Comparison of ENCODE assay signal across 28 cellular contexts in the genomic region with DNA sequence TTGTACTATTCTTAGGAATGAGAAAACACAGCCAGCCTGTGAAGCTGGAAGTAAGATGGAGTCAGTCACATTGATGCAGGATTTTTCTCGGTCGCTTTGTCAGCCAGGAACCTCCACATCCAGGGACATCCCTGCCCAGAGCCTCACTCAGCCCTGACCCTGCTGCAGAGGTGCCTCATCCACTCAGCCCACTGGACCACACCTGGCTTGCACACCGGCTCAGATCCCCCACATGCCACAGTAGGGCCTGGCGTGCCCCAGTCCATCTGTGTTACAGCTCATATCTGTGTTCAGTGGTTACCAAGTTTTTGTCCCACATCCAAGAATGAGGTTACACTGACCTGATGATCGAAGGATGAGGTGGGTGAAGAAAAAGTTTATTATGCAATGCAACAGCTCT.
"Had no signal": no experiment of that assay in that cellular context is flagged by ENCODE, and none has a peak within 500 bp of the region (broad histone marks: within the 10 kb centered on the region; RNA-seq: fewer than 3 reads in every experiment).

No MANE protein-coding gene starts in this region.

- H3K36me3 Mint-ChIP-seq: naive B cell; naive thymus-derived CD8-positive, alpha-beta T cell; stimulated activated effector memory CD8-positive, alpha-beta T cell treated with anti-CD3 and anti-CD28 coated beads, Interleukin-12 subunit alpha, Interleukin-12 subunit beta, amount 100 ng/mL, for 72 hours; type B pancreatic cell had no signal

- H3K4me1 Mint-ChIP-seq: naive B cell; naive thymus-derived CD8-positive, alpha-beta T cell; stimulated activated effector memory CD8-positive, alpha-beta T cell treated with anti-CD3 and anti-CD28 coated beads, Interleukin-12 subunit alpha, Interleukin-12 subunit beta, amount 100 ng/mL, for 72 hours; stimulated activated naive CD8-positive, alpha-beta T cell treated with anti-CD3 and anti-CD28 coated beads, Interleukin-15, amount 100 ng/mL, for 72 hours had no signal

- H3K4me3 Mint-ChIP-seq: naive B cell; naive thymus-derived CD8-positive, alpha-beta T cell; natural killer cell treated with Interleukin-12 subunit alpha and Interleukin-12 subunit beta and Interleukin-15 and Interleukin-18, amount 100 ng/mL, for 72 hours; stimulated activated effector memory CD8-positive, alpha-beta T cell treated with anti-CD3 and anti-CD28 coated beads, Interleukin-12 subunit alpha, Interleukin-12 subunit beta, amount 100 ng/mL, for 72 hours; stimulated activated naive CD8-positive, alpha-beta T cell treated with anti-CD3 and anti-CD28 coated beads, Interleukin-15, amount 100 ng/mL, for 72 hours; type B pancreatic cell had no signal

- H3K27me3 ChIP-seq: ovary, right lobe of liver, sigmoid colon, suprapubic skin, testis, tibial artery, transverse colon, upper lobe of right lung, uterus had no signal

- H3K9me3 Mint-ChIP-seq: type B pancreatic cell had no signal

- H3K4me3 ChIP-seq: ovary, psoas muscle, right lobe of liver, sigmoid colon, suprapubic skin, testis, tibial artery, transverse colon, upper lobe of right lung, uterus had no signal

- H3K27me3 Mint-ChIP-seq: naive B cell; naive thymus-derived CD8-positive, alpha-beta T cell; natural killer cell treated with Interleukin-12 subunit alpha and Interleukin-12 subunit beta and Interleukin-15 and Interleukin-18, amount 100 ng/mL, for 72 hours; progenitor cell of endocrine pancreas; stimulated activated naive CD8-positive, alpha-beta T cell treated with anti-CD3 and anti-CD28 coated beads, Interleukin-15, amount 100 ng/mL, for 72 hours; type B pancreatic cell had no signal

- H3K9me3 ChIP-seq: psoas muscle, right lobe of liver, sigmoid colon, suprapubic skin, testis, tibial artery, transverse colon, upper lobe of right lung, uterus had no signal

- H3K79me2 ChIP-seq: parathyroid adenoma had no signal

- H3K9ac ChIP-seq: parathyroid adenoma had no signal

- H3K27ac ChIP-seq: ovary, parathyroid adenoma, psoas muscle, right lobe of liver, sigmoid colon, suprapubic skin, testis, tibial artery, transverse colon, upper lobe of right lung, uterus had no signal

- H3K4me1 ChIP-seq: parathyroid adenoma, psoas muscle, right lobe of liver, sigmoid colon, suprapubic skin, testis, tibial artery, transverse colon, upper lobe of right lung, uterus had no signal

- H3K36me3 ChIP-seq: ovary, right lobe of liver, sigmoid colon, suprapubic skin, tibial artery, transverse colon, upper lobe of right lung, uterus had no signal

- FAIRE-seq: small intestine had no signal

- ATAC-seq: naive thymus-derived CD8-positive, alpha-beta T cell; natural killer cell treated with Interleukin-12 subunit alpha and Interleukin-12 subunit beta and Interleukin-15 and Interleukin-18, amount 100 ng/mL, for 72 hours; psoas muscle; right cardiac atrium; stimulated activated effector memory CD8-positive, alpha-beta T cell treated with anti-CD3 and anti-CD28 coated beads, Interleukin-12 subunit alpha, Interleukin-12 subunit beta, amount 100 ng/mL, for 72 hours; stimulated activated naive CD8-positive, alpha-beta T cell treated with anti-CD3 and anti-CD28 coated beads, Interleukin-15, amount 100 ng/mL, for 72 hours; stimulated activated naive CD8-positive, alpha-beta T cell treated with anti-CD3 and anti-CD28 coated beads, Interleukin-15, Interleukin-2, amounts not matched to agents 100 U/mL and 50 U/mL, for 24 hours; upper lobe of right lung had no signal

- H3K27ac Mint-ChIP-seq: naive B cell; naive thymus-derived CD8-positive, alpha-beta T cell; natural killer cell treated with Interleukin-12 subunit alpha and Interleukin-12 subunit beta and Interleukin-15 and Interleukin-18, amount 100 ng/mL, for 72 hours; progenitor cell of endocrine pancreas; stimulated activated effector memory CD8-positive, alpha-beta T cell treated with anti-CD3 and anti-CD28 coated beads, Interleukin-12 subunit alpha, Interleukin-12 subunit beta, amount 100 ng/mL, for 72 hours; stimulated activated naive CD8-positive, alpha-beta T cell treated with anti-CD3 and anti-CD28 coated beads, Interleukin-15, amount 100 ng/mL, for 72 hours; type B pancreatic cell had no signal

- H2AFZ ChIP-seq: parathyroid adenoma had no signal

- DNase-seq: naive B cell; naive thymus-derived CD8-positive, alpha-beta T cell; occipital lobe; ovary; psoas muscle; right lobe of liver; sigmoid colon; small intestine; stimulated activated CD4-positive, alpha-beta T cell treated with anti-CD3 and anti-CD28 coated beads, Interleukin-15, amount 100 ng/mL, for 24 hours; stimulated activated CD4-positive, alpha-beta T cell treated with anti-CD3 and anti-CD28 coated beads, Interleukin-2, amount 100 ng/mL, for 24 hours; stimulated activated CD4-positive, alpha-beta T cell treated with anti-CD3 and anti-CD28 coated beads, Interleukin-2, amount 100 ng/mL, for 48 hours; stimulated activated CD4-positive, alpha-beta T cell treated with anti-CD3 and anti-CD28 coated beads, Interleukin-4, amount 100 ng/mL, for 24 hours; stimulated activated naive CD4-positive, alpha-beta T cell; stimulated activated naive CD8-positive, alpha-beta T cell treated with anti-CD3 and anti-CD28 coated beads, Interleukin-15, amount 100 ng/mL, for 72 hours; stimulated activated naive CD8-positive, alpha-beta T cell treated with anti-CD3 and anti-CD28 coated beads, Interleukin-15, Interleukin-2, amounts not matched to agents 100 U/mL and 50 U/mL, for 24 hours; substantia nigra; testis; tibial artery; transverse colon; upper lobe of right lung; uterus had no signal
